Comparison of ENCODE assay signal across 13 cellular contexts in the genomic region with DNA sequence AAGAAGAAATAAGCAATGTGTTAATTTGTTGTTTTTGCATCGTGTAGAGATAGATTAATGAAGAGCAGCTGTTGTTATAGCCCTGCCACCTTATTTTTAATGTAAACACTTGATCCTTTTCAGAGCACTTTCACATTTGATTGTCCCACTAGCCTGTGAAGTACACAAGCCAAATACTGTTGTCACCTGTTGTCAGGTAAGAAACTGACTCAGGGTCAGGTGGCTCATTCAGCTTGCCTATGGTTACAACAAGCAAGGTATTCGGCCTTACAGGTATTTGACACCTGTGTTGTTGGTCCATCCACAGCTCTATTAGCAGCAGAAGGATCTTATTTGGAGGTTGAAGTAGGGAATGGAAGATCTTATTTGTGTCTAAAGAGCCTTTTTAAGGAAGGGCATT.
A peak's percentile ranks its signal among the peaks of the same experiment; 100 is the strongest.
DNase-seq lines count a peak whose midpoint lies in the region; ATAC-seq and TF ChIP-seq lines count a peak whose summit lies in the region.
"Had no signal": no experiment of that assay in that cellular context is flagged by ENCODE, and none has a peak within 500 bp of the region (broad histone marks: within the 10 kb centered on the region; RNA-seq: fewer than 3 reads in every experiment).

No MANE protein-coding gene starts in this region.

- H3K27me3 ChIP-seq in cardiac muscle cell (no peaks in the 10 kb centered on the region), aorta (ENCODE audit: control insufficient read depth in 1 of 2, insufficient read depth in 2 of 2, low read length in 1 of 2) (no peaks in the 10 kb centered on the region)

- 53 to 56% methylated on average over 2 of the region's 2 CpGs for WGBS in aorta, 2 donors

- no peak for DNase-seq in cardiac muscle cell (ENCODE audit: low read depth in 1 of 2, low spot score in 1 of 2)
- DNase-seq in cardiac septum (ENCODE audit: low spot score), result no peak
- DNase-seq in NCI-H510A (lab: John Stamatoyannopoulos, UW), result peak; percentile 48
- no peak for DNase-seq in stimulated activated CD4-positive, alpha-beta T cell treated with anti-CD3 and anti-CD28 coated beads, Interleukin-2, amount 100 ng/mL, for 48 hours
- DNase-seq in aorta, result no peak
- no peak for DNase-seq in epidermal melanocyte (ENCODE audit: insufficient read length, low spot score)
- DNase-seq: activated CD8-positive, alpha-beta memory T cell treated with anti-CD3 and anti-CD28 coated beads for 24 hours; amygdala; GF-D8; kidney had no signal

- H3K27ac Mint-ChIP-seq in stimulated activated memory B cell treated with anti-CD40 and anti-IgM and Interleukin-4, amounts not matched to agents 10 μg/mL and 1 μg/mL and 100 μg/mL, for 72 hours, result peak overlapping the region; percentile 9
- H3K27ac Mint-ChIP-seq: T-helper 1 cell treated with Interleukin-12 subunit alpha and Interleukin-12 subunit beta and Interleukin-4 antibody, amounts not matched to agents 30 μg/mL and 1 μg/mL, for 36 hours had no signal

- H3K9me3 Mint-ChIP-seq in stimulated activated memory B cell treated with anti-CD40 and anti-IgM and Interleukin-4, amounts not matched to agents 10 μg/mL and 1 μg/mL and 100 μg/mL, for 72 hours, result no peaks in the 10 kb centered on the region
- H3K9me3 Mint-ChIP-seq: T-helper 1 cell treated with Interleukin-12 subunit alpha and Interleukin-12 subunit beta and Interleukin-4 antibody, amounts not matched to agents 30 μg/mL and 1 μg/mL, for 36 hours had no signal

- no peaks in the 10 kb centered on the region for H3K27me3 Mint-ChIP-seq in stimulated activated memory B cell treated with anti-CD40 and anti-IgM and Interleukin-4, amounts not matched to agents 10 μg/mL and 1 μg/mL and 100 μg/mL, for 72 hours

- no peak overlapping the region for H3K4me3 ChIP-seq in cardiac muscle cell
- no peak overlapping the region for H3K4me3 ChIP-seq in aorta (ENCODE audit: low read length in 2 of 2)

- H3K27ac ChIP-seq in cardiac muscle cell (peak overlapping the region; percentile 100), aorta (ENCODE audit: low read depth in 1 of 2, low read length in 2 of 2) (no peak overlapping the region)

- H3K4me3 Mint-ChIP-seq in stimulated activated memory B cell treated with anti-CD40 and anti-IgM and Interleukin-4, amounts not matched to agents 10 μg/mL and 1 μg/mL and 100 μg/mL, for 72 hours, result no peak overlapping the region
- H3K4me3 Mint-ChIP-seq: T-helper 1 cell treated with Interleukin-12 subunit alpha and Interleukin-12 subunit beta and Interleukin-4 antibody, amounts not matched to agents 30 μg/mL and 1 μg/mL, for 36 hours had no signal

- H3K36me3 ChIP-seq in cardiac muscle cell, result peaks cover 6% of the 10 kb centered on the region
- peaks cover 5 to 11% of the 10 kb centered on the region in 2 donors for H3K36me3 ChIP-seq in aorta (ENCODE audit: control insufficient read depth in 1 of 2, insufficient read depth in 2 of 2, low read length in 1 of 2)

- intact Hi-C loops in cardiac septum (cut with DNase I), result no loop called here
- intact Hi-C loops in aorta (cut with DNase I), result no loop called here

- no peak for TF ChIP-seq CTCF in cardiac muscle cell (IDR thresholded peaks at IDR 0.05; ENCODE audit: low read depth, low read length)

- ATAC-seq in HG03039 (IDR thresholded peaks at IDR 0.05; ENCODE audit: unreplicated experiment) (peak; percentile 21), aorta (ENCODE audit: low FRiP score) (no peak)
- peak; percentile 67 for ATAC-seq in stimulated activated memory B cell treated with anti-CD40 and anti-IgM and Interleukin-4, amounts not matched to agents 10 μg/mL and 1 μg/mL and 100 μg/mL, for 72 hours

- H3K4me1 ChIP-seq in cardiac muscle cell (ENCODE audit: low read depth), result peaks cover 50% of the 10 kb centered on the region
- peaks cover 4 to 6% of the 10 kb centered on the region in 2 donors for H3K4me1 ChIP-seq in aorta (ENCODE audit: control insufficient read depth in 1 of 2, insufficient read depth in 2 of 2, low read length in 2 of 2)

- peaks cover 36% of the 10 kb centered on the region for H3K36me3 Mint-ChIP-seq in stimulated activated memory B cell treated with anti-CD40 and anti-IgM and Interleukin-4, amounts not matched to agents 10 μg/mL and 1 μg/mL and 100 μg/mL, for 72 hours

- H3K4me1 Mint-ChIP-seq in stimulated activated memory B cell treated with anti-CD40 and anti-IgM and Interleukin-4, amounts not matched to agents 10 μg/mL and 1 μg/mL and 100 μg/mL, for 72 hours, result peaks cover 69% of the 10 kb centered on the region

- H3K9me3 ChIP-seq in cardiac muscle cell (ENCODE audit: low read depth) (no peaks in the 10 kb centered on the region), aorta (ENCODE audit: control insufficient read depth, low read length) (no peaks in the 10 kb centered on the region)
